In genomic region chr20:38446441-38447209, GRCh38 we compare ENCODE assay signal across 8 cellular contexts. TPM values are rescaled to one million over a fixed set of nuclear protein-coding genes. Genes with fewer than 3 reads are reported as not detected.
A peak's percentile ranks its signal among the peaks of the same experiment; 100 is the strongest.
DNase-seq lines count a peak whose midpoint lies in the region; ATAC-seq lines count a peak whose summit lies in the region.

No MANE protein-coding gene starts in this region.

- H3K4me3 ChIP-seq in effector memory CD4-positive, alpha-beta T cell (ENCODE audit: insufficient read depth, low read depth, low read length, poor library complexity, severe bottlenecking), result peak overlapping the region; percentile 69

- H3K9me3 ChIP-seq in effector memory CD4-positive, alpha-beta T cell (ENCODE audit: control insufficient read depth, low read length), result no peaks in the 10 kb centered on the region

- peaks cover 10% of the 10 kb centered on the region for H3K4me1 ChIP-seq in effector memory CD4-positive, alpha-beta T cell (ENCODE audit: control insufficient read depth, insufficient read depth, low read length, poor library complexity, severe bottlenecking)

- peaks cover 13% of the 10 kb centered on the region for H3K36me3 ChIP-seq in effector memory CD4-positive, alpha-beta T cell (ENCODE audit: control insufficient read depth, insufficient read depth, low read length)

- peak overlapping the region; percentile 69 for H3K27ac ChIP-seq in effector memory CD4-positive, alpha-beta T cell (ENCODE audit: insufficient read depth, low read length, poor library complexity, severe bottlenecking)

- DNase-seq in CMK (ENCODE audit: low read depth) (peak; percentile 75), HT1080 (ENCODE audit: low read depth) (peak; percentile 86), NK-92 (lab: John Stamatoyannopoulos, UW; ENCODE audit: unreplicated experiment) (peak; percentile 27), medulla oblongata (ENCODE audit: extremely low spot score) (peak; percentile 87)
- DNase-seq in activated CD8-positive, alpha-beta memory T cell treated with anti-CD3 and anti-CD28 coated beads for 24 hours, result peak; percentile 98
- DNase-seq in effector memory CD4-positive, alpha-beta T cell, result peak; percentile 81 to 87 (median 84)
- peak; percentile 85 to 97 (median 90) for DNase-seq in stimulated activated CD4-positive, alpha-beta T cell treated with anti-CD3 and anti-CD28 coated beads, TNF-alpha, amount 100 ng/mL, for 4 hours (ENCODE audit: low read depth in 3 of 3)

- peak; percentile 41 for ATAC-seq in GM19468 (IDR thresholded peaks at IDR 0.05; ENCODE audit: extremely low read depth, unreplicated experiment)

- no peaks in the 10 kb centered on the region for H3K27me3 ChIP-seq in effector memory CD4-positive, alpha-beta T cell (replicated peaks; ENCODE audit: control insufficient read depth, insufficient read depth, low read length, poor library complexity, severe bottlenecking)

RNA-seq across cellular contexts. Expression of gene SNHG17, which starts 11.5 kb away (rescaled TPM):
- 25.2 and 38.1 TPM in 2 replicates for total RNA-seq in HT1080 (2014; rRNA removed; shearing (Covaris generic))
- polyA plus RNA-seq in HT1080 (2015; cell fraction: cytosol; rRNA removed), result 33.3 and 34.3 TPM in 2 replicates
- polyA plus RNA-seq in HT1080 (2015; cell fraction: nucleus; rRNA removed), result 106 and 117 TPM in 2 replicates

RNA-seq across cellular contexts. Expression of gene RALGAPB, which starts 26.0 kb away (rescaled TPM):
- 10.7 and 15.5 TPM in 2 replicates for total RNA-seq in HT1080 (2014; rRNA removed; shearing (Covaris generic))
- 17.0 and 24.9 TPM in 2 replicates for polyA plus RNA-seq in HT1080 (2015; cell fraction: cytosol; rRNA removed)
- 60.4 and 65.2 TPM in 2 replicates for polyA plus RNA-seq in HT1080 (2015; cell fraction: nucleus; rRNA removed)

Comparison
In these comparisons a context has a peak if more than half of its experiments do, and no peak if none do; other contexts are left out.
1. Peak in every context shown above with its lines: DNase-seq, ATAC-seq, H3K4me3 ChIP-seq and H3K27ac ChIP-seq.
2. DNase-seq: peak in every context shown above with its lines; median percentile 98 in activated CD8-positive, alpha-beta memory T cell treated with anti-CD3 and anti-CD28 coated beads for 24 hours; 90 in stimulated activated CD4-positive, alpha-beta T cell treated with anti-CD3 and anti-CD28 coated beads, TNF-alpha, amount 100 ng/mL, for 4 hours; 87 in medulla oblongata; 86 in HT1080; 84 in effector memory CD4-positive, alpha-beta T cell; 75 in CMK; 27 in NK-92.